ENCODE assay signal across 14 cellular contexts in genomic region chr7:141675431-141676210, GRCh38. TPM values are rescaled to one million over a fixed set of nuclear protein-coding genes. Genes with fewer than 3 reads are reported as not detected.
A peak's percentile ranks its signal among the peaks of the same experiment; 100 is the strongest.
DNase-seq lines count a peak whose midpoint lies in the region; ATAC-seq and TF ChIP-seq lines count a peak whose summit lies in the region.
"Had no signal": no experiment of that assay in that cellular context is flagged by ENCODE, and none has a peak within 500 bp of the region (broad histone marks: within the 10 kb centered on the region; RNA-seq: fewer than 3 reads in every experiment).

No MANE protein-coding gene starts in this region.

- peak; percentile 85 for ATAC-seq in activated T-helper 17 cell treated with anti-CD3 and anti-CD28 coated beads, Interleukin-2, amount 50 U/mL, for 72 hours (replicated peaks)
- ATAC-seq in memory B cell (ENCODE audit: low read depth), result peak; percentile 53
- ATAC-seq in GM21619 (IDR thresholded peaks at IDR 0.05; ENCODE audit: unreplicated experiment), result no peak
- no peak for ATAC-seq in GM19023 (IDR thresholded peaks at IDR 0.05; ENCODE audit: unreplicated experiment)
- ATAC-seq in omental fat pad (ENCODE audit: low FRiP score), result no peak
- ATAC-seq: body of pancreas had no signal

- peaks cover 11% of the 10 kb centered on the region for H3K4me1 Mint-ChIP-seq in activated T-helper 17 cell treated with anti-CD3 and anti-CD28 coated beads, Interleukin-2, amount 50 U/mL, for 72 hours
- peaks cover 4% of the 10 kb centered on the region for H3K4me1 Mint-ChIP-seq in memory B cell

- H3K9me3 Mint-ChIP-seq in activated T-helper 17 cell treated with anti-CD3 and anti-CD28 coated beads, Interleukin-2, amount 50 U/mL, for 72 hours, result no peaks in the 10 kb centered on the region
- peaks cover 3% of the 10 kb centered on the region for H3K9me3 Mint-ChIP-seq in memory B cell
- H3K9me3 Mint-ChIP-seq: CD8-positive, alpha-beta T cell; HFFc6 had no signal

- peak; percentile 36 for DNase-seq in Ammon's horn (ENCODE audit: low spot score)
- DNase-seq in KBM-7, result peak; percentile 46
- no peak for DNase-seq in memory B cell (ENCODE audit: low spot score in 2 of 2)
- DNase-seq in D341Med (ENCODE audit: low spot score), result no peak
- DNase-seq in omental fat pad (ENCODE audit: low spot score), result no peak
- DNase-seq: body of pancreas; CD8-positive, alpha-beta T cell; HFFc6; kidney; NCI-H510A had no signal

- in situ Hi-C loops in KBM-7 (cut with MboI; ENCODE audit: low pct_unique_long_range_greater_than_20kb, low sequenced_read_pairs), result no loop called here

- no peak overlapping the region for H3K4me3 Mint-ChIP-seq in activated T-helper 17 cell treated with anti-CD3 and anti-CD28 coated beads, Interleukin-2, amount 50 U/mL, for 72 hours
- H3K4me3 Mint-ChIP-seq in memory B cell, result no peak overlapping the region
- H3K4me3 Mint-ChIP-seq: CD8-positive, alpha-beta T cell; HFFc6 had no signal

- H3K27ac Mint-ChIP-seq in activated T-helper 17 cell treated with anti-CD3 and anti-CD28 coated beads, Interleukin-2, amount 50 U/mL, for 72 hours, result peak overlapping the region; percentile 20
- H3K27ac Mint-ChIP-seq in memory B cell, result no peak overlapping the region
- H3K27ac Mint-ChIP-seq: CD8-positive, alpha-beta T cell; HFFc6 had no signal

- peaks cover 41% of the 10 kb centered on the region for H3K36me3 Mint-ChIP-seq in activated T-helper 17 cell treated with anti-CD3 and anti-CD28 coated beads, Interleukin-2, amount 50 U/mL, for 72 hours (ENCODE audit: low read depth)
- H3K36me3 Mint-ChIP-seq in memory B cell, result peaks cover 20% of the 10 kb centered on the region

- no peak for TF ChIP-seq CTCF in omental fat pad (IDR thresholded peaks at IDR 0.05)

- no peaks in the 10 kb centered on the region for H3K27me3 Mint-ChIP-seq in activated T-helper 17 cell treated with anti-CD3 and anti-CD28 coated beads, Interleukin-2, amount 50 U/mL, for 72 hours
- no peaks in the 10 kb centered on the region for H3K27me3 Mint-ChIP-seq in memory B cell

RNA-seq across cellular contexts. Expression of gene DENND11, which starts 26.3 kb away (rescaled TPM):
- 10 to 100 TPM; 19.5 to 36.1 TPM for total RNA-seq in activated T-helper 17 cell treated with anti-CD3 and anti-CD28 coated beads, Interleukin-2, amount 50 U/mL, for 72 hours
- total RNA-seq in omental fat pad, result 10 to 100 TPM; 12.4 to 28.4 (median 19.6) TPM

RNA-seq across cellular contexts. Expression of gene WEE2, which starts 32.5 kb away (rescaled TPM):
- under 1 TPM in 1 of 2 donors, not detected in 1; 0.13 TPM for total RNA-seq in activated T-helper 17 cell treated with anti-CD3 and anti-CD28 coated beads, Interleukin-2, amount 50 U/mL, for 72 hours
- total RNA-seq in omental fat pad, result under 1 TPM in 1 of 4 donors, not detected in 3; 0.79 TPM
- total RNA-seq: body of pancreas, HFFc6, suprapubic skin had no signal

Comparison
In these comparisons a context has a peak if more than half of its experiments do, and no peak if none do; other contexts are left out.
1. DNase-seq: peak in Ammon's horn (single experiment) and KBM-7 (single experiment); none in memory B cell (0 of 2), D341Med (single experiment) and omental fat pad (single experiment).
2. ATAC-seq: peak in activated T-helper 17 cell treated with anti-CD3 and anti-CD28 coated beads, Interleukin-2, amount 50 U/mL, for 72 hours (single experiment) and memory B cell (single experiment); none in GM21619 (single experiment), GM19023 (single experiment) and omental fat pad (single experiment).